ENCODE assay signal across 26 cellular contexts in genomic region chr5:82376309-82376708, GRCh38.
DNase-seq lines count a peak whose midpoint lies in the region; ATAC-seq, FAIRE-seq and TF ChIP-seq lines count a peak whose summit lies in the region.
"Had no signal": no experiment of that assay in that cellular context is flagged by ENCODE, and none has a peak within 500 bp of the region (broad histone marks: within the 10 kb centered on the region; RNA-seq: fewer than 3 reads in every experiment).

No MANE protein-coding gene starts in this region.

- H3K79me2 ChIP-seq in KMS-11 (ENCODE audit: insufficient read depth, low read depth) (no peaks in the 10 kb centered on the region), K562 (ENCODE audit: control insufficient read depth, insufficient read depth, low read length) (no peaks in the 10 kb centered on the region)

- TF ChIP-seq CTCF in KMS-11 (conservative IDR thresholded peaks at IDR 0.05; ENCODE audit: low read depth, low read length) (no peak), K562 (IDR thresholded peaks at IDR 0.05 in 2 of 3, conservative IDR thresholded peaks at IDR 0.05 in 1 of 3; ENCODE audit: insufficient read depth in 2 of 3, low read depth in 1 of 3, low read length in 3 of 3) (no peak), left lung (IDR thresholded peaks at IDR 0.05) (no peak), tibial artery (IDR thresholded peaks at IDR 0.05) (no peak)

- no peak overlapping the region for H3K27ac Mint-ChIP-seq in stimulated activated naive B cell treated with anti-CD40 and anti-IgM and Interleukin-4, amounts not matched to agents 10 μg/mL and 1 μg/mL and 100 μg/mL, for 72 hours
- H3K27ac Mint-ChIP-seq: CD4-positive, alpha-beta T cell had no signal

- CTCF ChIA-PET in K562 (lab: Yijun Ruan, JAX; ENCODE audit: low intra/inter-chr PET ratio): no interaction called here

- in situ Hi-C loops in K562 (cut with MboI): no loop called here

- H3K9me3 Mint-ChIP-seq in stimulated activated naive B cell treated with anti-CD40 and anti-IgM and Interleukin-4, amounts not matched to agents 10 μg/mL and 1 μg/mL and 100 μg/mL, for 72 hours: peaks cover 0 to 8% of the 10 kb centered on the region in 2 donors
- H3K9me3 Mint-ChIP-seq: CD4-positive, alpha-beta T cell had no signal

- no peak overlapping the region for H3K9ac ChIP-seq in KMS-11
- H3K9ac ChIP-seq in K562 (ENCODE audit: insufficient read depth in 1 of 2, low read depth in 2 of 2, low read length in 2 of 2): no peak overlapping the region
- H3K9ac ChIP-seq: BLaER1 treated with 17β-estradiol and CSF1 and Interleukin-3, amounts not matched to agents 10 nM and 100 nM; GM23248 had no signal

- H3K4me2 ChIP-seq in KMS-11 (peak overlapping the region; percentile 82; the same call in 1 of the 2 replicates), K562 (ENCODE audit: insufficient read depth, low read length) (no peak overlapping the region)
- H3K4me2 ChIP-seq: BLaER1 treated with 17β-estradiol and CSF1 and Interleukin-3, amounts not matched to agents 10 nM and 100 nM had no signal

- H3K4me1 ChIP-seq in KMS-11 (ENCODE audit: low read depth, poor library complexity, severe bottlenecking) (peaks cover 51% of the 10 kb centered on the region), K562 (replicated peaks in 1 of 2; ENCODE audit: control insufficient read depth in 2 of 2, insufficient read depth in 2 of 2, low read length in 2 of 2) (no peaks in the 10 kb centered on the region), left lung (no peaks in the 10 kb centered on the region), tibial artery (peaks cover 0 to 13% (median 1%) of the 10 kb centered on the region in 4 donors)
- H3K4me1 ChIP-seq: BLaER1 treated with 17β-estradiol and CSF1 and Interleukin-3, amounts not matched to agents 10 nM and 100 nM had no signal

- H3K36me3 ChIP-seq in KMS-11 (ENCODE audit: insufficient read depth): no peaks in the 10 kb centered on the region
- no peaks in the 10 kb centered on the region for H3K36me3 ChIP-seq in K562 (ENCODE audit: control insufficient read depth, insufficient read depth, low read length)
- H3K36me3 ChIP-seq in left lung: no peaks in the 10 kb centered on the region
- H3K36me3 ChIP-seq in tibial artery: no peaks in the 10 kb centered on the region
- H3K36me3 ChIP-seq: BE2C; BLaER1 treated with 17β-estradiol and CSF1 and Interleukin-3, amounts not matched to agents 10 nM and 100 nM had no signal

- no peaks in the 10 kb centered on the region for H3K4me1 Mint-ChIP-seq in stimulated activated naive B cell treated with anti-CD40 and anti-IgM and Interleukin-4, amounts not matched to agents 10 μg/mL and 1 μg/mL and 100 μg/mL, for 72 hours
- H3K4me1 Mint-ChIP-seq: CD14-positive monocyte; CD8-positive, alpha-beta memory T cell had no signal

- POLR2A ChIA-PET in K562 (lab: Yijun Ruan, JAX): interaction anchor here (1.1 kb wide), 1 partner anchor 13 kb away, joined by 3 read pairs; no protein-coding TSS in a partner anchor

- TF ChIP-seq POLR2A in K562 (conservative IDR thresholded peaks at IDR 0.05): no peak

- H3K9me1 ChIP-seq in K562 (ENCODE audit: control insufficient read depth, insufficient read depth, low read length): no peaks in the 10 kb centered on the region

- no peak overlapping the region for H3K4me3 Mint-ChIP-seq in stimulated activated naive B cell treated with anti-CD40 and anti-IgM and Interleukin-4, amounts not matched to agents 10 μg/mL and 1 μg/mL and 100 μg/mL, for 72 hours
- H3K4me3 Mint-ChIP-seq: CD14-positive monocyte; CD4-positive, alpha-beta T cell; CD8-positive, alpha-beta memory T cell had no signal

- FAIRE-seq in K562 (lab: Jason Lieb, UNC): no peak
- FAIRE-seq: A204.1, D721Med, GM12878, GM19239, H1 had no signal

- no peak for ATAC-seq in K562
- ATAC-seq in left lung: peak; percentile 18
- no peak for ATAC-seq in stimulated activated naive B cell treated with anti-CD40 and anti-IgM and Interleukin-4, amounts not matched to agents 10 μg/mL and 1 μg/mL and 100 μg/mL, for 72 hours (replicated peaks)
- ATAC-seq in HG03342 (IDR thresholded peaks at IDR 0.05; ENCODE audit: unreplicated experiment): no peak
- ATAC-seq: GM12878 had no signal

- peaks cover 0 to 3% of the 10 kb centered on the region in 2 donors for H3K36me3 Mint-ChIP-seq in stimulated activated naive B cell treated with anti-CD40 and anti-IgM and Interleukin-4, amounts not matched to agents 10 μg/mL and 1 μg/mL and 100 μg/mL, for 72 hours
- H3K36me3 Mint-ChIP-seq: CD14-positive monocyte had no signal

- H4K20me1 ChIP-seq in KMS-11 (ENCODE audit: insufficient read depth) (no peaks in the 10 kb centered on the region), K562 (replicated peaks; ENCODE audit: control insufficient read depth, insufficient read depth, low read length) (no peaks in the 10 kb centered on the region)
- H4K20me1 ChIP-seq: BLaER1 treated with 17β-estradiol and CSF1 and Interleukin-3, amounts not matched to agents 10 nM and 100 nM had no signal

- 63% methylated on average over 2 of the region's 2 CpGs for WGBS in K562 (ENCODE audit: insufficient coverage, low coverage, missing lambda C conversion rate)

- H2AFZ ChIP-seq in KMS-11 (ENCODE audit: low read depth): peak overlapping the region; percentile 56
- H2AFZ ChIP-seq in K562 (ENCODE audit: low read depth, low read length): no peak overlapping the region
- H2AFZ ChIP-seq: GM23248 had no signal

- H3K4me3 ChIP-seq in KMS-11 (IDR thresholded peaks at IDR 0.05; ENCODE audit: insufficient read depth, low read depth, low read length) (no peak overlapping the region), K562 (no peak overlapping the region), left lung (no peak overlapping the region), tibial artery (no peak overlapping the region)
- H3K4me3 ChIP-seq: BLaER1 treated with 17β-estradiol and CSF1 and Interleukin-3, amounts not matched to agents 10 nM and 100 nM; GM12878; GM23248 had no signal

- intact Hi-C loops in K562 (cut with micrococcal nuclease): no loop called here
- intact Hi-C loops in left lung (cut with DNase I): no loop called here
- intact Hi-C loops in tibial artery (cut with DNase I; ENCODE audit: low total_unique reads): no loop called here

- DNase-seq in K562 (ENCODE audit: extremely low read depth in 1 of 4, low spot score in 3 of 4): no peak
- no peak for DNase-seq in left lung
- no peak for DNase-seq in tibial artery
- DNase-seq in AG20443 (ENCODE audit: low spot score): no peak
- no peak for DNase-seq in activated CD4-positive, alpha-beta T cell treated with anti-CD3 and anti-CD28 coated beads for 4 hours
- DNase-seq in stimulated activated naive B cell treated with anti-CD40 and anti-IgM and Interleukin-4, amounts not matched to agents 10 μg/mL and 1 μg/mL and 100 μg/mL, for 72 hours: no peak
- DNase-seq: CD4-positive, alpha-beta T cell; CD8-positive, alpha-beta memory T cell; DMS 273 treated with DMSO at 0.1 percent for 48 hours; DMS79; EL; GDM1; GM23248; H7; HCEC 1CT had no signal

- H3K27me3 ChIP-seq in KMS-11 (ENCODE audit: insufficient read depth, low read depth) (no peaks in the 10 kb centered on the region), K562 (ENCODE audit: control insufficient read depth in 2 of 2, insufficient read depth in 2 of 2, low read length in 2 of 2) (no peaks in the 10 kb centered on the region), left lung (no peaks in the 10 kb centered on the region), tibial artery (no peaks in the 10 kb centered on the region)
- H3K27me3 ChIP-seq: BE2C; BLaER1 treated with 17β-estradiol and CSF1 and Interleukin-3, amounts not matched to agents 10 nM and 100 nM had no signal

- TF ChIP-seq EP300 in K562 (IDR thresholded peaks at IDR 0.05; ENCODE audit: low read length): no peak

- H3K27me3 Mint-ChIP-seq in stimulated activated naive B cell treated with anti-CD40 and anti-IgM and Interleukin-4, amounts not matched to agents 10 μg/mL and 1 μg/mL and 100 μg/mL, for 72 hours: no peaks in the 10 kb centered on the region
- H3K27me3 Mint-ChIP-seq: CD4-positive, alpha-beta T cell had no signal

- BruUV-seq in K562 (replicated peaks; lab: Mats Ljungman, UMichigan): no TSS peak

- H3K9me3 ChIP-seq in K562 (replicated peaks; ENCODE audit: control insufficient read depth, insufficient read depth, low read depth, low read length) (no peaks in the 10 kb centered on the region; the same call in 1 of the 2 replicates), left lung (no peaks in the 10 kb centered on the region), tibial artery (no peaks in the 10 kb centered on the region)
- H3K9me3 ChIP-seq: BE2C had no signal

- H3K27ac ChIP-seq in KMS-11 (peak overlapping the region; percentile 96), K562 (ENCODE audit: extremely low read depth, low read depth, low read length) (no peak overlapping the region), left lung (no peak overlapping the region), tibial artery (peak overlapping the region; percentile 15 to 36)
- H3K27ac ChIP-seq: 22Rv1; BLaER1 treated with 17β-estradiol and CSF1 and Interleukin-3, amounts not matched to agents 10 nM and 100 nM; GM23248 had no signal

- TF ChIP-seq RAD21 in K562 (CRISPR knock-in tag; conservative IDR thresholded peaks at IDR 0.05 in 1 of 2, IDR thresholded peaks at IDR 0.05 in 1 of 2): no peak

TF ChIP-seq in K562, 482 proteins besides CTCF, POLR2A, EP300 and RAD21:
- TF ChIP-seq PTTG1 (tag; IDR thresholded peaks at IDR 0.05; ENCODE audit: low read depth) (no peak), ATF3 (IDR thresholded peaks at IDR 0.05) (peak; percentile 13; the same call in 1 of the 2 replicates), ATF3 (CRISPR knock-in tag; conservative IDR thresholded peaks at IDR 0.05) (no peak)

Comparison
In these comparisons a context has a peak if more than half of its experiments do, and no peak if none do; other contexts are left out.
1. H3K27ac ChIP-seq: peak in KMS-11 (single experiment) and tibial artery (2 of 2); none in K562 (single experiment) and left lung (0 of 2).